In the genomic region with DNA sequence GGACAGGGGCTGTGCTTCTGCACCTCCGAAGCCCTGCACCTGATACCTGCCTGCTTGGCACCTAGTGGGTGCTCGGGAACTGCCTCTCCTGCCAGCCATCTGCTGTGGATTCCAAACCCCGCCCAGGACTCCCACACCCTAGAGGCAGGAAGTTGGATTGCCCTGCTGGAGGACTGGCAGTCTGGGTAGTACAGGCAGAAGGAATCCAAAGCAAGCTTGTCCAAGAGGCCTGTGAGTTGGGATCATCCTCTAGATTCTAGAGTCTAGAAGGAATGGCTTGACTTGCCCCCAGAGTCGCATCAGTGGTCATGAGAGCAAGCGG, we compare ENCODE assay signal across 17 cellular contexts.
DNase-seq lines count a peak whose midpoint lies in the region; ATAC-seq, FAIRE-seq and TF ChIP-seq lines count a peak whose summit lies in the region.
"Had no signal": no experiment of that assay in that cellular context is flagged by ENCODE, and none has a peak within 500 bp of the region (broad histone marks: within the 10 kb centered on the region; RNA-seq: fewer than 3 reads in every experiment).

No MANE protein-coding gene starts in this region.

- no peak overlapping the region for H2AFZ ChIP-seq in GM23338

- no peak for TF ChIP-seq CTCF in endothelial cell (IDR thresholded peaks at IDR 0.05; ENCODE audit: unreplicated experiment)
- TF ChIP-seq CTCF in GM23338 (conservative IDR thresholded peaks at IDR 0.05; ENCODE audit: low read depth in 2 of 2): no peak

- H3K79me2 ChIP-seq in GM23338 (replicated peaks; ENCODE audit: insufficient read depth): no peaks in the 10 kb centered on the region

- H3K4me1 Mint-ChIP-seq in endothelial cell (ENCODE audit: unreplicated experiment) (peaks cover 30% of the 10 kb centered on the region), GM23338 (peaks cover 34% of the 10 kb centered on the region)
- H3K4me1 Mint-ChIP-seq: stimulated activated naive CD8-positive, alpha-beta T cell treated with anti-CD3 and anti-CD28 coated beads, Interleukin-15, amount 100 ng/mL, for 72 hours had no signal

- no peaks in the 10 kb centered on the region for H4K20me1 ChIP-seq in GM23338 (replicated peaks; ENCODE audit: insufficient read depth)

- H3K27me3 Mint-ChIP-seq in endothelial cell (ENCODE audit: unreplicated experiment) (peaks cover 5% of the 10 kb centered on the region), GM23338 (ENCODE audit: insufficient read depth, low read depth, poor library complexity) (no peaks in the 10 kb centered on the region)
- H3K27me3 Mint-ChIP-seq: stimulated activated naive CD8-positive, alpha-beta T cell treated with anti-CD3 and anti-CD28 coated beads, Interleukin-15, amount 100 ng/mL, for 72 hours had no signal

- H3K4me3 Mint-ChIP-seq in endothelial cell (ENCODE audit: unreplicated experiment): no peak overlapping the region
- no peak overlapping the region for H3K4me3 Mint-ChIP-seq in GM23338
- H3K4me3 Mint-ChIP-seq: CD8-positive, alpha-beta T cell; stimulated activated naive CD8-positive, alpha-beta T cell treated with anti-CD3 and anti-CD28 coated beads, Interleukin-15, amount 100 ng/mL, for 72 hours had no signal

- H3K27ac ChIP-seq in small intestine (ENCODE audit: low read depth in 1 of 2, low read length in 1 of 2) (no peak overlapping the region), GM23338 (ENCODE audit: low read depth) (no peak overlapping the region)

- FAIRE-seq in small intestine (lab: Jason Lieb, UNC): no peak
- FAIRE-seq: A204.1 had no signal

- H3K36me3 Mint-ChIP-seq in endothelial cell (ENCODE audit: low read depth, unreplicated experiment): no peaks in the 10 kb centered on the region
- no peaks in the 10 kb centered on the region for H3K36me3 Mint-ChIP-seq in GM23338 (ENCODE audit: low read depth)
- H3K36me3 Mint-ChIP-seq: CD8-positive, alpha-beta T cell had no signal

- no peak overlapping the region for H3K4me3 ChIP-seq in MG63
- H3K4me3 ChIP-seq in small intestine (ENCODE audit: low read depth in 1 of 2, low read length in 2 of 2): no peak overlapping the region
- H3K4me3 ChIP-seq in GM23338: no peak overlapping the region

- H3K27ac Mint-ChIP-seq in endothelial cell (ENCODE audit: unreplicated experiment) (peak overlapping the region; percentile 61), GM23338 (no peak overlapping the region)
- H3K27ac Mint-ChIP-seq: CD8-positive, alpha-beta T cell; stimulated activated naive CD8-positive, alpha-beta T cell treated with anti-CD3 and anti-CD28 coated beads, Interleukin-15, amount 100 ng/mL, for 72 hours had no signal

- WGBS in small intestine, 3 donors: 44 to 67% (median 54%) methylated on average over 5 of the region's 5 CpGs

- H3K27me3 ChIP-seq in MG63 (no peaks in the 10 kb centered on the region), small intestine (ENCODE audit: control insufficient read depth in 2 of 2, insufficient read depth in 2 of 2, low read length in 2 of 2) (no peaks in the 10 kb centered on the region), GM23338 (ENCODE audit: insufficient read depth) (no peaks in the 10 kb centered on the region)

- no peaks in the 10 kb centered on the region for H3F3A ChIP-seq in GM23338 (replicated peaks; ENCODE audit: low read depth)

- H3K9me3 Mint-ChIP-seq in endothelial cell (ENCODE audit: unreplicated experiment): no peaks in the 10 kb centered on the region
- no peaks in the 10 kb centered on the region for H3K9me3 Mint-ChIP-seq in GM23338
- H3K9me3 Mint-ChIP-seq: CD8-positive, alpha-beta T cell; stimulated activated naive CD8-positive, alpha-beta T cell treated with anti-CD3 and anti-CD28 coated beads, Interleukin-15, amount 100 ng/mL, for 72 hours had no signal

- DNase-seq in DMS53 (lab: John Stamatoyannopoulos, UW) (peak; percentile 3), DMS53 treated with DMSO at 0.1 percent for 48 hours (lab: John Stamatoyannopoulos, UW; ENCODE audit: unreplicated experiment) (no peak), MG63 (peak; percentile 28), endothelial cell (ENCODE audit: low spot score) (no peak), small intestine (peak; percentile 49), GM23338 (ENCODE audit: low spot score) (no peak), OCI-M2 (lab: John Stamatoyannopoulos, UW; ENCODE audit: unreplicated experiment) (no peak)
- DNase-seq in stimulated activated CD4-positive, alpha-beta T cell treated with anti-CD3 and anti-CD28 coated beads, Interleukin-15, amount 100 ng/mL, for 24 hours: no peak
- DNase-seq: activated CD4-positive, alpha-beta T cell treated with anti-CD3 and anti-CD28 coated beads for 48 hours; activated naive CD4-positive, alpha-beta T cell treated with anti-CD3 and anti-CD28 coated beads, Interleukin-2, amount 50 U/mL, for 16 hours; CD8-positive, alpha-beta T cell; erythroblast; islet precursor cell; SIG-M5; stimulated activated CD4-positive, alpha-beta T cell treated with anti-CD3 and anti-CD28 coated beads, Interleukin-12 subunit alpha, Interleukin-12 subunit beta, amount 100 ng/mL, for 4 hours; stimulated activated naive CD8-positive, alpha-beta T cell treated with anti-CD3 and anti-CD28 coated beads, Interleukin-15, amount 100 ng/mL, for 72 hours had no signal

- H3K4me2 ChIP-seq in GM23338: no peak overlapping the region

- no peaks in the 10 kb centered on the region for H3K4me1 ChIP-seq in small intestine (ENCODE audit: control insufficient read depth in 2 of 2, insufficient read depth in 1 of 2, low read depth in 1 of 2, low read length in 1 of 2)
- peaks cover 10% of the 10 kb centered on the region; the same call in 1 of the 2 replicates for H3K4me1 ChIP-seq in GM23338 (ENCODE audit: insufficient read depth)

- H3K9me3 ChIP-seq in MG63 (no peaks in the 10 kb centered on the region), small intestine (ENCODE audit: control insufficient read depth, low read depth) (no peaks in the 10 kb centered on the region)

- H3K9me2 ChIP-seq in GM23338 (ENCODE audit: insufficient read depth): no peaks in the 10 kb centered on the region

- no peaks in the 10 kb centered on the region for H3K36me3 ChIP-seq in MG63
- no peaks in the 10 kb centered on the region for H3K36me3 ChIP-seq in small intestine (ENCODE audit: control insufficient read depth in 2 of 2, insufficient read depth in 2 of 2, low read length in 2 of 2)
- H3K36me3 ChIP-seq in GM23338 (ENCODE audit: insufficient read depth): no peaks in the 10 kb centered on the region

- no peak for ATAC-seq in GM23338
- ATAC-seq: CD8-positive, alpha-beta T cell; stimulated activated naive CD8-positive, alpha-beta T cell treated with anti-CD3 and anti-CD28 coated beads, Interleukin-15, amount 100 ng/mL, for 72 hours had no signal

TF ChIP-seq in GM23338, 12 proteins besides CTCF, POLR2A, EP300 and RAD21 (continues in another document):
- TF ChIP-seq CREB1 (CRISPR knock-in tag; IDR thresholded peaks at IDR 0.05; ENCODE audit: low read depth) (no peak), ETS1 (IDR thresholded peaks at IDR 0.05) (no peak), STAT1 (IDR thresholded peaks at IDR 0.05; ENCODE audit: unreplicated experiment) (no peak), POLR2AphosphoS5 (IDR thresholded peaks at IDR 0.05; ENCODE audit: low read depth) (no peak), ZNF114 (CRISPR knock-in tag; IDR thresholded peaks at IDR 0.05) (no peak), ZNF331 (CRISPR knock-in tag; IDR thresholded peaks at IDR 0.05; ENCODE audit: low read depth) (no peak), NANOG (IDR thresholded peaks at IDR 0.05; ENCODE audit: borderline replicate concordance) (no peak), EZH2 (IDR thresholded peaks at IDR 0.05; ENCODE audit: low read depth, unreplicated experiment) (no peak), JUNB (IDR thresholded peaks at IDR 0.05; ENCODE audit: unreplicated experiment) (no peak), EZH2phosphoT487 (IDR thresholded peaks at IDR 0.05; ENCODE audit: unreplicated experiment) (no peak)
- TF ChIP-seq, protein P1, sequence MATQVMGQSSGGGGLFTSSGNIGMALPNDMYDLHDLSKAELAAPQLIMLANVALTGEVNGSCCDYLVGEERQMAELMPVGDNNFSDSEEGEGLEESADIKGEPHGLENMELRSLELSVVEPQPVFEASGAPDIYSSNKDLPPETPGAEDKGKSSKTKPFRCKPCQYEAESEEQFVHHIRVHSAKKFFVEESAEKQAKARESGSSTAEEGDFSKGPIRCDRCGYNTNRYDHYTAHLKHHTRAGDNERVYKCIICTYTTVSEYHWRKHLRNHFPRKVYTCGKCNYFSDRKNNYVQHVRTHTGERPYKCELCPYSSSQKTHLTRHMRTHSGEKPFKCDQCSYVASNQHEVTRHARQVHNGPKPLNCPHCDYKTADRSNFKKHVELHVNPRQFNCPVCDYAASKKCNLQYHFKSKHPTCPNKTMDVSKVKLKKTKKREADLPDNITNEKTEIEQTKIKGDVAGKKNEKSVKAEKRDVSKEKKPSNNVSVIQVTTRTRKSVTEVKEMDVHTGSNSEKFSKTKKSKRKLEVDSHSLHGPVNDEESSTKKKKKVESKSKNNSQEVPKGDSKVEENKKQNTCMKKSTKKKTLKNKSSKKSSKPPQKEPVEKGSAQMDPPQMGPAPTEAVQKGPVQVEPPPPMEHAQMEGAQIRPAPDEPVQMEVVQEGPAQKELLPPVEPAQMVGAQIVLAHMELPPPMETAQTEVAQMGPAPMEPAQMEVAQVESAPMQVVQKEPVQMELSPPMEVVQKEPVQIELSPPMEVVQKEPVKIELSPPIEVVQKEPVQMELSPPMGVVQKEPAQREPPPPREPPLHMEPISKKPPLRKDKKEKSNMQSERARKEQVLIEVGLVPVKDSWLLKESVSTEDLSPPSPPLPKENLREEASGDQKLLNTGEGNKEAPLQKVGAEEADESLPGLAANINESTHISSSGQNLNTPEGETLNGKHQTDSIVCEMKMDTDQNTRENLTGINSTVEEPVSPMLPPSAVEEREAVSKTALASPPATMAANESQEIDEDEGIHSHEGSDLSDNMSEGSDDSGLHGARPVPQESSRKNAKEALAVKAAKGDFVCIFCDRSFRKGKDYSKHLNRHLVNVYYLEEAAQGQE (IDR thresholded peaks at IDR 0.05; ENCODE audit: unreplicated experiment): no peak

Comparison
In these comparisons a context has a peak if more than half of its experiments do, and no peak if none do; other contexts are left out.
1. DNase-seq: peak in DMS53 (single experiment), MG63 (single experiment) and small intestine (single experiment); none in DMS53 treated with DMSO at 0.1 percent for 48 hours (single experiment), endothelial cell (single experiment), stimulated activated CD4-positive, alpha-beta T cell treated with anti-CD3 and anti-CD28 coated beads, Interleukin-15, amount 100 ng/mL, for 24 hours (single experiment), GM23338 (single experiment) and OCI-M2 (single experiment).